ENCODE assay signal across 22 cellular contexts in genomic region chr4:38620527-38620926, GRCh38. TPM values are rescaled to one million over a fixed set of nuclear protein-coding genes. Genes with fewer than 3 reads are reported as not detected.
DNase-seq lines count a peak whose midpoint lies in the region; ATAC-seq, FAIRE-seq and TF ChIP-seq lines count a peak whose summit lies in the region.
"Had no signal": no experiment of that assay in that cellular context is flagged by ENCODE, and none has a peak within 500 bp of the region (broad histone marks: within the 10 kb centered on the region; RNA-seq: fewer than 3 reads in every experiment).

No MANE protein-coding gene starts in this region.

- H3K9me2 ChIP-seq in PC-9 (ENCODE audit: insufficient read depth): no peaks in the 10 kb centered on the region

- TF ChIP-seq EP300 in suprapubic skin (IDR thresholded peaks at IDR 0.05): no peak

- BruUV-seq in Caco-2 (replicated peaks; lab: Mats Ljungman, UMichigan): TSS peak; percentile 66
- no TSS peak for BruUV-seq in PC-9 (replicated peaks; lab: Mats Ljungman, UMichigan)

- FAIRE-seq in H54 (lab: Jason Lieb, UNC): no peak
- FAIRE-seq: GM12878, HTR-8/SVneo, RCC 7860 had no signal

- H3K4me3 ChIP-seq in Caco-2 (ENCODE audit: low read depth, low read length) (no peak overlapping the region), PC-9 (no peak overlapping the region), suprapubic skin (no peak overlapping the region), right atrium auricular region (no peak overlapping the region)
- H3K4me3 ChIP-seq: coronary artery, GM12878, SJCRH30 had no signal

- H2AFZ ChIP-seq in PC-9: no peak overlapping the region

- POLR2A ChIA-PET in Caco-2 (lab: Charles Lee): interaction anchor here (0.6 to 1.0 kb wide), 2 partner anchors 43 to 44 kb away, joined by 4 to 6 read pairs; no protein-coding TSS in a partner anchor
- POLR2A ChIA-PET in PC-9 (lab: Charles Lee; ENCODE audit: unreplicated experiment): interaction anchor here (0.6 kb wide), 1 partner anchor 417 kb away, joined by 5 read pairs; no protein-coding TSS in a partner anchor

- WGBS in suprapubic skin: 61% methylated on average over 2 of the region's 2 CpGs

- TF ChIP-seq POLR2A in suprapubic skin (IDR thresholded peaks at IDR 0.05) (no peak), H54 (IDR thresholded peaks at IDR 0.05; ENCODE audit: low read depth, low read length) (no peak)

- peaks cover 41% of the 10 kb centered on the region for H3F3A ChIP-seq in PC-9 (ENCODE audit: insufficient read depth, low read depth)

- peaks cover 7% of the 10 kb centered on the region for H3K9me3 Mint-ChIP-seq in Caco-2 (ENCODE audit: unreplicated experiment)

- no peaks in the 10 kb centered on the region for H3K27me3 Mint-ChIP-seq in Caco-2 (ENCODE audit: insufficient read depth, unreplicated experiment)
- H3K27me3 Mint-ChIP-seq: activated naive CD4-positive, alpha-beta T cell treated with anti-CD3 and anti-CD28 coated beads, Interleukin-2, amount 10 ng/mL, durations not matched to agents 7 days and 5 days had no signal

- H3K27ac Mint-ChIP-seq in Caco-2 (ENCODE audit: unreplicated experiment): peak overlapping the region; percentile 65
- H3K27ac Mint-ChIP-seq: activated CD8-positive, alpha-beta memory T cell treated with anti-CD3 and anti-CD28 coated beads, Interleukin-2, amount 10 ng/mL, durations not matched to agents 7 days and 5 days; activated naive CD4-positive, alpha-beta T cell treated with anti-CD3 and anti-CD28 coated beads, Interleukin-2, amount 10 ng/mL, durations not matched to agents 7 days and 5 days; activated T-cell treated with anti-CD3 and anti-CD28 coated beads, Interleukin-2, amount 50 U/mL, for 72 hours had no signal

- peaks cover 21% of the 10 kb centered on the region for H3K4me1 Mint-ChIP-seq in Caco-2 (ENCODE audit: low read depth, unreplicated experiment)

- H3K4me1 ChIP-seq in Caco-2: peaks cover 23% of the 10 kb centered on the region
- peaks cover 58% of the 10 kb centered on the region for H3K4me1 ChIP-seq in PC-9 (replicated peaks; ENCODE audit: insufficient read depth)
- H3K4me1 ChIP-seq in foreskin keratinocyte: peaks cover 8% of the 10 kb centered on the region
- H3K4me1 ChIP-seq in suprapubic skin: peaks cover 26% of the 10 kb centered on the region
- H3K4me1 ChIP-seq in right atrium auricular region: peaks cover 0 to 10% of the 10 kb centered on the region in 2 donors
- H3K4me1 ChIP-seq: SJCRH30 had no signal

- H3K9me3 ChIP-seq in Caco-2 (no peaks in the 10 kb centered on the region), PC-9 (ENCODE audit: insufficient read depth, low read depth) (no peaks in the 10 kb centered on the region), suprapubic skin (no peaks in the 10 kb centered on the region), right atrium auricular region (no peaks in the 10 kb centered on the region)
- H3K9me3 ChIP-seq: SJCRH30 had no signal

- H4K20me1 ChIP-seq in PC-9 (ENCODE audit: insufficient read depth): no peaks in the 10 kb centered on the region

- ATAC-seq in foreskin keratinocyte: no peak
- ATAC-seq: activated CD8-positive, alpha-beta memory T cell treated with anti-CD3 and anti-CD28 coated beads, Interleukin-2, amount 10 ng/mL, durations not matched to agents 7 days and 5 days; GM12878 had no signal

- H3K27me3 ChIP-seq in Caco-2 (replicated peaks; ENCODE audit: control insufficient read depth, insufficient read depth, low read length) (no peaks in the 10 kb centered on the region), PC-9 (ENCODE audit: insufficient read depth, low read depth) (no peaks in the 10 kb centered on the region), foreskin keratinocyte (no peaks in the 10 kb centered on the region), suprapubic skin (no peaks in the 10 kb centered on the region), right atrium auricular region (no peaks in the 10 kb centered on the region)
- H3K27me3 ChIP-seq: SJCRH30 had no signal

- no peaks in the 10 kb centered on the region for H3K36me3 Mint-ChIP-seq in Caco-2 (ENCODE audit: insufficient read depth, unreplicated experiment)
- H3K36me3 Mint-ChIP-seq: activated CD8-positive, alpha-beta memory T cell treated with anti-CD3 and anti-CD28 coated beads, Interleukin-2, amount 10 ng/mL, durations not matched to agents 7 days and 5 days had no signal

- H3K36me3 ChIP-seq in Caco-2 (ENCODE audit: control insufficient read depth, insufficient read depth, low read length): no peaks in the 10 kb centered on the region
- H3K36me3 ChIP-seq in PC-9 (ENCODE audit: low read depth): no peaks in the 10 kb centered on the region
- H3K36me3 ChIP-seq in suprapubic skin: no peaks in the 10 kb centered on the region
- no peaks in the 10 kb centered on the region for H3K36me3 ChIP-seq in right atrium auricular region
- H3K36me3 ChIP-seq: SJCRH30 had no signal

- H3K4me3 Mint-ChIP-seq in Caco-2 (ENCODE audit: unreplicated experiment): no peak overlapping the region
- H3K4me3 Mint-ChIP-seq: activated CD8-positive, alpha-beta memory T cell treated with anti-CD3 and anti-CD28 coated beads, Interleukin-2, amount 10 ng/mL, durations not matched to agents 7 days and 5 days; activated naive CD4-positive, alpha-beta T cell treated with anti-CD3 and anti-CD28 coated beads, Interleukin-2, amount 10 ng/mL, durations not matched to agents 7 days and 5 days; activated T-cell treated with anti-CD3 and anti-CD28 coated beads, Interleukin-2, amount 50 U/mL, for 72 hours had no signal

- peak overlapping the region; percentile 78 for H3K27ac ChIP-seq in PC-9
- peak overlapping the region; percentile 74 for H3K27ac ChIP-seq in foreskin keratinocyte
- peak overlapping the region; percentile 90 for H3K27ac ChIP-seq in suprapubic skin
- no peak overlapping the region for H3K27ac ChIP-seq in right atrium auricular region
- H3K27ac ChIP-seq: coronary artery, SJCRH30 had no signal

- intact Hi-C loops in Caco-2 (cut with micrococcal nuclease; ENCODE audit: unreplicated experiment): loop anchor here (5.0 kb wide), 1 partner anchor 343 kb away; no protein-coding TSS in a partner anchor
- intact Hi-C loops in PC-9 (cut with micrococcal nuclease; ENCODE audit: unreplicated experiment): loop anchor here (2.0 kb wide), 1 partner anchor 46 kb away; no protein-coding TSS in a partner anchor

- H3K79me2 ChIP-seq in PC-9 (ENCODE audit: low read depth): no peaks in the 10 kb centered on the region

- peak overlapping the region; percentile 77 for H3K4me2 ChIP-seq in PC-9

- no peak for DNase-seq in Caco-2
- DNase-seq in PC-9: no peak
- no peak for DNase-seq in foreskin keratinocyte
- no peak for DNase-seq in suprapubic skin (ENCODE audit: low spot score in 2 of 2)
- no peak for DNase-seq in H54 (ENCODE audit: insufficient read length, low spot score)
- no peak for DNase-seq in stimulated activated naive CD4-positive, alpha-beta T cell (lab: John Stamatoyannopoulos, UW)
- DNase-seq in right atrium auricular region (ENCODE audit: low spot score): no peak
- DNase-seq: activated CD8-positive, alpha-beta memory T cell treated with anti-CD3 and anti-CD28 coated beads, Interleukin-2, amount 10 ng/mL, durations not matched to agents 7 days and 5 days; activated naive CD4-positive, alpha-beta T cell treated with anti-CD3 and anti-CD28 coated beads, Interleukin-2, amount 10 ng/mL, durations not matched to agents 7 days and 5 days; activated T-cell treated with anti-CD3 and anti-CD28 coated beads, Interleukin-2, amount 50 U/mL, for 72 hours; effector memory CD4-positive, alpha-beta T cell; KBM-7; MM.1S; NCI-H446 treated with DMSO at 0.1 percent for 48 hours; SJCRH30; stimulated activated CD4-positive, alpha-beta T cell treated with anti-CD3 and anti-CD28 coated beads, Interleukin-15, amount 100 ng/mL, for 24 hours; stimulated activated naive CD4-positive, alpha-beta T cell treated with Interleukin-2 at 50 U/mL for 16 hours; T1000 had no signal

- CTCF ChIA-PET in Caco-2 (lab: Charles Lee): interaction anchor here (0.8 to 1.3 kb wide), 2 partner anchors 50 to 301 kb away, joined by 3 to 4 read pairs; no protein-coding TSS in a partner anchor
- CTCF ChIA-PET in PC-9 (lab: Charles Lee): interaction anchor here (0.7 to 2.3 kb wide), 2 partner anchors 108 to 298 kb away, joined by 3 to 5 read pairs; no protein-coding TSS in a partner anchor

- no peak for TF ChIP-seq CTCF in Caco-2 (IDR thresholded peaks at IDR 0.05; ENCODE audit: insufficient read depth in 1 of 2, low read depth in 1 of 2, low read length in 1 of 2, severe bottlenecking in 1 of 2, unreplicated experiment in 1 of 2)
- TF ChIP-seq CTCF in PC-9 (conservative IDR thresholded peaks at IDR 0.05): no peak
- TF ChIP-seq CTCF in foreskin keratinocyte (conservative IDR thresholded peaks at IDR 0.05): no peak
- TF ChIP-seq CTCF in suprapubic skin (IDR thresholded peaks at IDR 0.05): no peak
- TF ChIP-seq CTCF in right atrium auricular region (IDR thresholded peaks at IDR 0.05): no peak

RNA-seq across cellular contexts. Expression of gene KLF3, which starts 43.5 kb away (rescaled TPM):
- total RNA-seq in Caco-2 (2022): 33.2 and 34.8 TPM in 2 replicates
- total RNA-seq in PC-9 (2021): 33.1 and 37.5 TPM in 2 replicates
- 29.1 and 30.1 TPM in 2 replicates for total RNA-seq in foreskin keratinocyte
- polyA plus RNA-seq in foreskin keratinocyte: 8.0 and 9.4 TPM in 2 replicates
- 100 to 1,000 TPM; 169 to 240 (median 223) TPM for total RNA-seq in suprapubic skin
- total RNA-seq in right atrium auricular region: 10 to 100 TPM; 22.6 to 28.8 TPM

Comparison
In these comparisons a context has a peak if more than half of its experiments do, and no peak if none do; other contexts are left out.
1. H3K27ac ChIP-seq: peak in PC-9 (single experiment), foreskin keratinocyte (single experiment) and suprapubic skin (single experiment); none in right atrium auricular region (0 of 2).